ENCODE assay signal across 10 cellular contexts in the genomic region with DNA sequence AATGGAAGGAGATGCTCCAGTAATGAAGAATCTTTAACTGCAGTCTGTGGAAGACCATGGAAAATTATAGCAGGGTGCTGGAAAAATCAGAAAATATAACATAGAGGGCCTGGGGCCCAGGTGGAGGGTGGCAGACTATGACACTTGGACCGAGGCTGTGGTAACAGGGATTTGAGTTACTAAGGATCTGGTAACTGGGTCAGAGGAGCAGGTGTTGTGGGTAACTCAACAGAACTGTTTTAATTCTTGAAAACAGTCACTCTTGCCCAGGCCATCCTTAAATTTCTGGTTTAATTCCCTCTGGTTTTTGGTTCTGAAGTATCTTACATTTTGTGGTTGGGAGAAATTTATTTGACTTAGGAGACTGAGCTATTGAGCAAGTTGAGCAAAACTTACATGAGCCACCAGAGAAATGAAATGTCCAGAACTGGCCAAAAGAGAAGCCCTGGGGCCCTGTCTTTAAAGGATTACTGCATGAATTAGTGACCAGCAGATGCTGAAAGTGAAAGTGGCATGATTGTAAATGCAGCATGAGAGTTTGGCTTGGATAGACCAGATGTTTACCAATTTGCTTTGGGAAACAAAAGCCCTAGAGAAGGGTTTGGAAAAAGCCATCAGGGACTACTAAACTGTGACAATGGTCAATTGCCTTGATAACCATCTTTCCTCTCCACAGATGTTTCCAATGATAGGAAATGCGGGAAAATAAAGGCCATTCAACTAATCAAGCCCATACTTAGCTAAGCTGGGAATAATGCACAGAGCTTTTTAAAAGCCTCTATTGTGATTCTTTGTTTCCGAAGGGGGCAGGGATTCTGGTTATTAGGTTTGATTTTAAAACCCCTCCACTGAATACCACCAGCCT.
DNase-seq lines count a peak whose midpoint lies in the region; ATAC-seq, FAIRE-seq and TF ChIP-seq lines count a peak whose summit lies in the region.
"Had no signal": no experiment of that assay in that cellular context is flagged by ENCODE, and none has a peak within 500 bp of the region (broad histone marks: within the 10 kb centered on the region; RNA-seq: fewer than 3 reads in every experiment).

No MANE protein-coding gene starts in this region.

- H2AFZ ChIP-seq in SK-N-SH (ENCODE audit: low read depth) = no peak overlapping the region
- peak overlapping the region; percentile 42 for H2AFZ ChIP-seq in endothelial cell of umbilical vein (ENCODE audit: low read depth, low read length)

- no peak overlapping the region for H2BK5ac ChIP-seq in mesendoderm (ENCODE audit: low read length)

- H3F3A ChIP-seq in SK-N-SH (replicated peaks; ENCODE audit: insufficient read depth) = peaks cover 24% of the 10 kb centered on the region

- intact Hi-C loops in endothelial cell of umbilical vein (cut with micrococcal nuclease) (no loop called here), left lung (cut with DNase I) (no loop called here)

- no peak overlapping the region for H3K23ac ChIP-seq in mesendoderm (ENCODE audit: low read length)

- H3K9me2 ChIP-seq in SK-N-SH = no peaks in the 10 kb centered on the region

- H3K79me1 ChIP-seq in mesendoderm (ENCODE audit: low read length) = no peaks in the 10 kb centered on the region

- peak overlapping the region; percentile 24 for H2AK5ac ChIP-seq in mesendoderm (ENCODE audit: low read length)

- no peak for FAIRE-seq in endothelial cell of umbilical vein (lab: Jason Lieb, UNC)

- no peak overlapping the region for H2BK120ac ChIP-seq in mesendoderm (ENCODE audit: low read depth, low read length)

- H3K27me3 ChIP-seq in SK-N-SH (ENCODE audit: insufficient read depth) (no peaks in the 10 kb centered on the region), endothelial cell of umbilical vein (ENCODE audit: control insufficient read depth in 2 of 2, insufficient read depth in 2 of 2, low read length in 2 of 2) (no peaks in the 10 kb centered on the region), mesendoderm (ENCODE audit: insufficient read depth, low read length, poor library complexity) (no peaks in the 10 kb centered on the region), left lung (no peaks in the 10 kb centered on the region)

- peak overlapping the region; percentile 52 for H3K4ac ChIP-seq in mesendoderm (ENCODE audit: low read depth, low read length)

- no peaks in the 10 kb centered on the region for H3K9me1 ChIP-seq in endothelial cell of umbilical vein (replicated peaks; ENCODE audit: control insufficient read depth, extremely low read depth, insufficient read depth, low read length)

- no peak overlapping the region for H3K4me3 ChIP-seq in SK-N-SH (ENCODE audit: low read depth in 2 of 2, low read length in 1 of 2)
- no peak overlapping the region for H3K4me3 ChIP-seq in endothelial cell of umbilical vein (replicated peaks in 1 of 3; ENCODE audit: insufficient read depth in 1 of 3, low read depth in 1 of 3, low read length in 3 of 3)
- no peak overlapping the region for H3K4me3 ChIP-seq in mesendoderm (ENCODE audit: low read length)
- H3K4me3 ChIP-seq in left lung = no peak overlapping the region
- H3K4me3 ChIP-seq: SK-N-MC had no signal

- H3K9me3 ChIP-seq in SK-N-SH (no peaks in the 10 kb centered on the region), endothelial cell of umbilical vein (replicated peaks; ENCODE audit: control insufficient read depth, insufficient read depth, low read length) (no peaks in the 10 kb centered on the region), left lung (no peaks in the 10 kb centered on the region)

- TF ChIP-seq RAD21 in SK-N-SH (IDR thresholded peaks at IDR 0.05; ENCODE audit: low read length) = no peak

- no peak overlapping the region for H3K9ac ChIP-seq in SK-N-SH
- H3K9ac ChIP-seq in endothelial cell of umbilical vein (replicated peaks; ENCODE audit: extremely low read depth, insufficient read depth, low read length) = no peak overlapping the region
- no peak overlapping the region for H3K9ac ChIP-seq in mesendoderm (ENCODE audit: low read length)

- BruUV-seq in endothelial cell of umbilical vein (replicated peaks; lab: Mats Ljungman, UMichigan) = no TSS peak

- H3K27ac ChIP-seq in SK-N-SH (ENCODE audit: low read depth in 2 of 2, low read length in 1 of 2) (peak overlapping the region; percentile 7 to 50; a peak in 3 of 4 replicates), endothelial cell of umbilical vein (ENCODE audit: insufficient read depth, low read depth, low read length) (no peak overlapping the region), mesendoderm (ENCODE audit: low read depth, low read length) (no peak overlapping the region), left lung (peak overlapping the region in 1 of 2 donors; percentile 28)
- H3K27ac ChIP-seq: SK-N-MC had no signal

- peak; percentile 9 for DNase-seq in SK-N-SH
- peak; percentile 67 for DNase-seq in endothelial cell of umbilical vein (ENCODE audit: low read depth, low spot score)
- peak; percentile 22 for DNase-seq in mesendoderm
- DNase-seq in left lung = no peak
- no peak for DNase-seq in kidney glomerular epithelial cell (lab: John Stamatoyannopoulos, UW)
- DNase-seq in NCI-H1417 (lab: John Stamatoyannopoulos, UW) = no peak
- DNase-seq: NCI-H2107 had no signal

- H3K36me3 ChIP-seq in SK-N-SH (replicated peaks in 1 of 2; ENCODE audit: control insufficient read depth in 1 of 2, insufficient read depth in 2 of 2, low read length in 1 of 2) (no peaks in the 10 kb centered on the region), endothelial cell of umbilical vein (ENCODE audit: control insufficient read depth in 2 of 2, extremely low read depth in 1 of 2, insufficient read depth in 2 of 2, low read length in 2 of 2) (no peaks in the 10 kb centered on the region), mesendoderm (ENCODE audit: control insufficient read depth, insufficient read depth, low read length) (no peaks in the 10 kb centered on the region), left lung (no peaks in the 10 kb centered on the region)

- ATAC-seq in SK-N-SH treated with all-trans-retinoic acid at 6 μM for 48 hours = no peak; the same call in 2 of the 3 replicates
- ATAC-seq in left lung = no peak
- no peak for ATAC-seq in HG02852 (IDR thresholded peaks at IDR 0.05; ENCODE audit: unreplicated experiment)

- peak in 1 of 2 experiments; percentile 69; a peak in 1 of 4 replicates for TF ChIP-seq EP300 in SK-N-SH (IDR thresholded peaks at IDR 0.05; ENCODE audit: borderline replicate concordance in 1 of 2, low read depth in 1 of 2, low read length in 1 of 2)

- H3K18ac ChIP-seq in mesendoderm (ENCODE audit: low read length) = peak overlapping the region; percentile 68

- no peaks in the 10 kb centered on the region for H4K20me1 ChIP-seq in SK-N-SH (ENCODE audit: insufficient read depth)
- no peaks in the 10 kb centered on the region for H4K20me1 ChIP-seq in endothelial cell of umbilical vein (replicated peaks; ENCODE audit: control insufficient read depth, extremely low read depth, insufficient read depth, low read length)

- H4K5ac ChIP-seq in mesendoderm (ENCODE audit: low read length) = no peak overlapping the region

- peak overlapping the region; percentile 56 for H4K8ac ChIP-seq in mesendoderm (ENCODE audit: low read depth, low read length)

- TF ChIP-seq CTCF in SK-N-SH (IDR thresholded peaks at IDR 0.05) = no peak
- TF ChIP-seq CTCF in endothelial cell of umbilical vein (IDR thresholded peaks at IDR 0.05; ENCODE audit: extremely low read depth in 1 of 2, insufficient read depth in 1 of 2, low read depth in 1 of 2, low read length in 2 of 2) = no peak
- TF ChIP-seq CTCF in left lung (IDR thresholded peaks at IDR 0.05) = no peak

- POLR2A ChIA-PET in SK-N-SH (lab: Yijun Ruan, JAX) = no interaction called here
- POLR2A ChIA-PET in endothelial cell of umbilical vein (lab: Charles Lee) = no interaction called here

- H3K4me2 ChIP-seq in SK-N-SH (no peak overlapping the region; the same call in 1 of the 2 replicates), endothelial cell of umbilical vein (ENCODE audit: insufficient read depth, low read length) (peak overlapping the region; percentile 10), mesendoderm (ENCODE audit: low read length) (no peak overlapping the region)

- no peak for TF ChIP-seq POLR2A in endothelial cell of umbilical vein (IDR thresholded peaks at IDR 0.05; ENCODE audit: low read depth, low read length)

- CTCF ChIA-PET in SK-N-SH (lab: Yijun Ruan, JAX) = interaction anchor here (0.6 to 6.3 kb wide), 5 partner anchors 18 to 189 kb away, joined by 3 to 25 read pairs (median 3); no protein-coding TSS in a partner anchor
- CTCF ChIA-PET in endothelial cell of umbilical vein (lab: Charles Lee) = interaction anchor here (5.2 kb wide), 1 partner anchor 33 kb away, joined by 30 read pairs; no protein-coding TSS in a partner anchor

- dilution Hi-C loops in endothelial cell of umbilical vein (cut with MboI; ENCODE audit: extremely low pct_ligation_motif_present, low sequenced_read_pairs) = no loop called here

- H3K4me1 ChIP-seq in SK-N-SH (ENCODE audit: control insufficient read depth in 1 of 2, insufficient read depth in 2 of 2, low read depth in 1 of 2, low read length in 1 of 2) (peaks cover 0 to 30% of the 10 kb centered on the region in 2 experiments), endothelial cell of umbilical vein (ENCODE audit: control insufficient read depth, extremely low read depth, insufficient read depth, low read length) (peaks cover 34% of the 10 kb centered on the region), mesendoderm (ENCODE audit: control insufficient read depth, low read depth, low read length) (peaks cover 5% of the 10 kb centered on the region), left lung (peaks cover 13 to 43% of the 10 kb centered on the region in 2 donors)

- H3K79me2 ChIP-seq in SK-N-SH (ENCODE audit: insufficient read depth) = no peaks in the 10 kb centered on the region
- H3K79me2 ChIP-seq in endothelial cell of umbilical vein (ENCODE audit: control insufficient read depth, insufficient read depth, low read length) = no peaks in the 10 kb centered on the region
- no peaks in the 10 kb centered on the region for H3K79me2 ChIP-seq in mesendoderm (ENCODE audit: control insufficient read depth, insufficient read depth, low read length)

- no peak overlapping the region for H3K56ac ChIP-seq in mesendoderm (ENCODE audit: low read length)

- 68% methylated on average over 3 of the region's 3 CpGs for WGBS in SK-N-SH (ENCODE audit: low lambda C conversion rate)
- WGBS in mesendoderm (ENCODE audit: extremely low coverage, insufficient coverage, low lambda C conversion rate) = no CpG with 5 or more reads among the region's 3 CpGs

- H2BK15ac ChIP-seq in mesendoderm (replicated peaks; ENCODE audit: low read depth) = peak overlapping the region; percentile 74

TF ChIP-seq in SK-N-SH, 30 proteins besides CTCF, POLR2A, EP300 and RAD21:
- TF ChIP-seq RCOR1 (IDR thresholded peaks at IDR 0.05; ENCODE audit: low read length) (peak; percentile 43; the same call in 1 of the 2 replicates), FOSL2 (IDR thresholded peaks at IDR 0.05; ENCODE audit: borderline replicate concordance, low read depth) (no peak)

TF ChIP-seq in SK-N-SH treated with all-trans-retinoic acid at 6 μM for 48 hours, 23 proteins besides CTCF, POLR2A, EP300 and RAD21 (continues in another document):
- TF ChIP-seq ISL1 (CRISPR knock-in tag; IDR thresholded peaks at IDR 0.05) = no peak

TF ChIP-seq in endothelial cell of umbilical vein, 7 proteins besides CTCF, POLR2A, EP300 and RAD21 (continues in another document):
- TF ChIP-seq JUN (IDR thresholded peaks at IDR 0.05; ENCODE audit: borderline replicate concordance, insufficient read depth, insufficient read length, low read depth) = no peak
- peak; percentile 53 for TF ChIP-seq GATA2 (IDR thresholded peaks at IDR 0.05; ENCODE audit: insufficient read depth, insufficient read length, low read depth, low read length)

Comparison
In these comparisons a context has a peak if more than half of its experiments do, and no peak if none do; other contexts are left out.
1. DNase-seq: peak in SK-N-SH (single experiment), endothelial cell of umbilical vein (single experiment) and mesendoderm (single experiment); none in left lung (0 of 2), kidney glomerular epithelial cell (single experiment) and NCI-H1417 (0 of 3).
2. H3K27ac ChIP-seq: peak in SK-N-SH (2 of 2); none in endothelial cell of umbilical vein (single experiment) and mesendoderm (single experiment).